In genomic region chr6:133512410-133513016, GRCh38 we compare ENCODE assay signal across 10 cellular contexts.
DNase-seq lines count a peak whose midpoint lies in the region; ATAC-seq and TF ChIP-seq lines count a peak whose summit lies in the region.
"Had no signal": no experiment of that assay in that cellular context is flagged by ENCODE, and none has a peak within 500 bp of the region (broad histone marks: within the 10 kb centered on the region; RNA-seq: fewer than 3 reads in every experiment).

No MANE protein-coding gene starts in this region.

- no peak overlapping the region for H2BK5ac ChIP-seq in IMR-90 (ENCODE audit: low read depth, low read length, poor library complexity, severe bottlenecking)

- H3K36me3 ChIP-seq in IMR-90 (ENCODE audit: control insufficient read depth, insufficient read depth, low read length) (0 out of 2 replicates have a peak, but pooled peaks cover 1% of the 10 kb centered on the region), SU-DHL-6 (ENCODE audit: low read length) (no peaks in the 10 kb centered on the region)

- H2BK20ac ChIP-seq in IMR-90 (ENCODE audit: low read depth, low read length): no peak overlapping the region

- 80% methylated on average over 1 of the region's 4 CpGs; no CpG with 5 or more reads in 1 of the 2 experiments for WGBS in IMR-90 (ENCODE audit: extremely low coverage in 2 of 2, insufficient read length in 1 of 2), 2 experiments

- no peak overlapping the region for H3K4me2 ChIP-seq in IMR-90 (ENCODE audit: low read depth, low read length)
- H3K4me2 ChIP-seq in SU-DHL-6 (ENCODE audit: low read depth, low read length, poor library complexity, severe bottlenecking): no peak overlapping the region

- H3K36me3 Mint-ChIP-seq in nephron progenitor cell (ENCODE audit: low read depth): peaks cover 9% of the 10 kb centered on the region
- H3K36me3 Mint-ChIP-seq: CD4-positive, CD25-positive, alpha-beta regulatory T cell had no signal

- no peak overlapping the region for H3K18ac ChIP-seq in IMR-90 (ENCODE audit: low read depth, low read length)

- H2AFZ ChIP-seq in IMR-90 (replicated peaks; ENCODE audit: low read length, poor library complexity) (no peak overlapping the region), SU-DHL-6 (ENCODE audit: low read depth, low read length, severe bottlenecking) (no peak overlapping the region)

- H3F3A ChIP-seq in SU-DHL-6 (ENCODE audit: insufficient read depth): no peaks in the 10 kb centered on the region

- H3K23ac ChIP-seq in IMR-90 (ENCODE audit: low read depth, low read length): no peak overlapping the region

- intact Hi-C loops in IMR-90 (cut with micrococcal nuclease): loop anchor here (1.0 to 2.0 kb wide), 4 partner anchors 40 to 682 kb away; no protein-coding TSS in a partner anchor

- ATAC-seq in IMR-90 (ENCODE audit: low read depth) (peak; percentile 72), HG03135 (IDR thresholded peaks at IDR 0.05; ENCODE audit: unreplicated experiment) (no peak)

- no TSS peak for BruUV-seq in IMR-90 (replicated peaks; lab: Mats Ljungman, UMichigan)

- no peak overlapping the region for H4K91ac ChIP-seq in IMR-90 (ENCODE audit: insufficient read depth, low read depth, low read length)

- no peak overlapping the region for H3K4me3 Mint-ChIP-seq in nephron progenitor cell
- H3K4me3 Mint-ChIP-seq: CD4-positive, CD25-positive, alpha-beta regulatory T cell; stimulated activated naive CD8-positive, alpha-beta T cell treated with anti-CD3 and anti-CD28 coated beads, Interleukin-15, Interleukin-2, amounts not matched to agents 100 ng/mL and 50 ng/mL, for 24 hours had no signal

- H2BK15ac ChIP-seq in IMR-90 (ENCODE audit: low read depth, low read length): no peak overlapping the region

- no peaks in the 10 kb centered on the region for H3K79me2 ChIP-seq in SU-DHL-6 (ENCODE audit: insufficient read depth, low read length)

- TF ChIP-seq POLR2A in IMR-90 (IDR thresholded peaks at IDR 0.05; ENCODE audit: low read depth, low read length): peak; percentile 46; the same call in 1 of the 2 replicates

- peaks cover 4% of the 10 kb centered on the region for H3K4me1 Mint-ChIP-seq in nephron progenitor cell
- H3K4me1 Mint-ChIP-seq: CD4-positive, CD25-positive, alpha-beta regulatory T cell had no signal

- POLR2A ChIA-PET in IMR-90 (lab: Charles Lee; ENCODE audit: unreplicated experiment): no interaction called here

- H2BK120ac ChIP-seq in IMR-90 (ENCODE audit: low read depth, low read length): no peak overlapping the region

- no peak overlapping the region for H2AK5ac ChIP-seq in IMR-90 (ENCODE audit: low read depth, low read length)

- peaks cover 6% of the 10 kb centered on the region for H3K9me3 Mint-ChIP-seq in nephron progenitor cell
- H3K9me3 Mint-ChIP-seq: stimulated activated naive CD8-positive, alpha-beta T cell treated with anti-CD3 and anti-CD28 coated beads, Interleukin-15, Interleukin-2, amounts not matched to agents 100 ng/mL and 50 ng/mL, for 24 hours had no signal

- no peak overlapping the region for H3K27ac Mint-ChIP-seq in nephron progenitor cell
- H3K27ac Mint-ChIP-seq: CD4-positive, CD25-positive, alpha-beta regulatory T cell; stimulated activated naive CD8-positive, alpha-beta T cell treated with anti-CD3 and anti-CD28 coated beads, Interleukin-15, Interleukin-2, amounts not matched to agents 100 ng/mL and 50 ng/mL, for 24 hours had no signal

- no peak overlapping the region for H4K8ac ChIP-seq in IMR-90 (ENCODE audit: low read depth in 2 of 2, low read length in 2 of 2)

- DNase-seq in NCI-H2029 (lab: John Stamatoyannopoulos, UW) (peak; percentile 5), NCI-H2029 treated with DMSO at 0.1 percent for 48 hours (lab: John Stamatoyannopoulos, UW) (no peak), IMR-90 (peak; percentile 67), epithelial cell of proximal tubule (ENCODE audit: low read depth) (no peak), nephron progenitor cell (peak; percentile 62), DMS79 treated with DMSO at 0.1 percent for 48 hours (lab: John Stamatoyannopoulos, UW) (no peak)

- H3K4me3 ChIP-seq in IMR-90 (ENCODE audit: insufficient read depth, low read depth, low read length) (no peak overlapping the region), SU-DHL-6 (ENCODE audit: insufficient read depth, low read length, poor library complexity, severe bottlenecking) (no peak overlapping the region), epithelial cell of proximal tubule (ENCODE audit: low read depth, low read length) (no peak overlapping the region)

- H3K27me3 ChIP-seq in IMR-90 (ENCODE audit: control insufficient read depth, insufficient read depth, low read length) (no peaks in the 10 kb centered on the region), SU-DHL-6 (ENCODE audit: low read length) (no peaks in the 10 kb centered on the region)

- in situ Hi-C loops in IMR-90 (cut with MboI; ENCODE audit: low sequenced_read_pairs): loop anchor here (10.0 kb wide), 2 partner anchors 548 to 678 kb away; no protein-coding TSS in a partner anchor

- CTCF ChIA-PET in IMR-90 (lab: Yijun Ruan, JAX): interaction anchor here (0.9 kb wide), 1 partner anchor 230 kb away, joined by 3 read pairs; no protein-coding TSS in a partner anchor

- no peak overlapping the region for H3K4ac ChIP-seq in IMR-90 (ENCODE audit: low read depth, low read length)

- TF ChIP-seq CTCF in IMR-90 (conservative IDR thresholded peaks at IDR 0.05; ENCODE audit: low read depth, low read length): peak; percentile 81
- peak; percentile 27 for TF ChIP-seq CTCF in SU-DHL-6 (IDR thresholded peaks at IDR 0.05; ENCODE audit: insufficient read depth, low read length, poor library complexity, severe bottlenecking)
- peak; percentile 80 for TF ChIP-seq CTCF in epithelial cell of proximal tubule (conservative IDR thresholded peaks at IDR 0.05; ENCODE audit: low read depth, low read length)
- TF ChIP-seq CTCF in nephron progenitor cell (IDR thresholded peaks at IDR 0.05): peak; percentile 72

- H3K9me3 ChIP-seq in IMR-90 (ENCODE audit: control insufficient read depth, insufficient read depth, low read length): no peaks in the 10 kb centered on the region
- H3K9me3 ChIP-seq in SU-DHL-6 (ENCODE audit: insufficient read depth, low read length): no peaks in the 10 kb centered on the region

- H3K9me1 ChIP-seq in IMR-90 (ENCODE audit: insufficient read depth, low read length): no peaks in the 10 kb centered on the region

- H2AK9ac ChIP-seq in IMR-90 (replicated peaks; ENCODE audit: low read depth, low read length, poor library complexity): no peak overlapping the region

- no peak overlapping the region for H4K5ac ChIP-seq in IMR-90 (ENCODE audit: low read depth, low read length)

- H3K14ac ChIP-seq in IMR-90 (replicated peaks; ENCODE audit: low read depth, low read length): no peak overlapping the region

- dilution Hi-C loops in IMR-90 (cut with HindIII; ENCODE audit: low sequenced_read_pairs, unreplicated experiment): no loop called here

- no peaks in the 10 kb centered on the region for H3K4me1 ChIP-seq in IMR-90 (ENCODE audit: control insufficient read depth, insufficient read depth, low read length)

- no peaks in the 10 kb centered on the region for H3K9me2 ChIP-seq in SU-DHL-6 (replicated peaks; ENCODE audit: insufficient read depth, low read length)

- H4K20me1 ChIP-seq in IMR-90 (ENCODE audit: insufficient read depth, low read length) (no peaks in the 10 kb centered on the region), SU-DHL-6 (ENCODE audit: low read depth, low read length) (no peaks in the 10 kb centered on the region)

- H3K79me1 ChIP-seq in IMR-90 (ENCODE audit: low read depth in 1 of 2, low read length in 2 of 2): no peaks in the 10 kb centered on the region

- H3K27ac ChIP-seq in IMR-90 (ENCODE audit: insufficient read depth, low read length): no peak overlapping the region
- H3K27ac ChIP-seq in SU-DHL-6 (ENCODE audit: low read depth, low read length): no peak overlapping the region

- no peaks in the 10 kb centered on the region for H3K27me3 Mint-ChIP-seq in nephron progenitor cell (ENCODE audit: low read depth, poor library complexity)

- no peak overlapping the region for H3K9ac ChIP-seq in IMR-90 (ENCODE audit: low read depth, low read length)
- H3K9ac ChIP-seq in SU-DHL-6 (ENCODE audit: low read length): no peak overlapping the region

- H3K56ac ChIP-seq in IMR-90 (ENCODE audit: extremely low read depth, insufficient read depth, low read length): no peak overlapping the region

- TF ChIP-seq RAD21 in IMR-90 (IDR thresholded peaks at IDR 0.05; ENCODE audit: low read length): peak; percentile 92

TF ChIP-seq in IMR-90, 13 proteins besides CTCF, POLR2A, EP300 and RAD21:
- TF ChIP-seq ELK1 (IDR thresholded peaks at IDR 0.05; ENCODE audit: borderline replicate concordance, low read depth, low read length) (no peak), SMC3 (IDR thresholded peaks at IDR 0.05; ENCODE audit: low read depth, low read length) (peak; percentile 93), CEBPB (IDR thresholded peaks at IDR 0.05; ENCODE audit: low read depth, low read length) (peak; percentile 62)

Comparison
In these comparisons a context has a peak if more than half of its experiments do, and no peak if none do; other contexts are left out.
1. DNase-seq: peak in NCI-H2029 (single experiment), IMR-90 (single experiment) and nephron progenitor cell (single experiment); none in NCI-H2029 treated with DMSO at 0.1 percent for 48 hours (single experiment), epithelial cell of proximal tubule (single experiment) and DMS79 treated with DMSO at 0.1 percent for 48 hours (single experiment).
2. CTCF ChIP-seq: peak in every context shown above with its lines; median percentile 81 in IMR-90; 80 in epithelial cell of proximal tubule; 72 in nephron progenitor cell; 27 in SU-DHL-6.